7 cellular contexts compared by ENCODE assay signal in genomic region chr1:148081205-148081604, GRCh38.
DNase-seq lines count a peak whose midpoint lies in the region; ATAC-seq, FAIRE-seq and TF ChIP-seq lines count a peak whose summit lies in the region.
"Not testable (repeated sequence)": the region's sequence is repeated elsewhere in the genome, so short reads cannot be mapped to it uniquely, and the experiment has no call there.

No MANE protein-coding gene starts in this region.

- peak; percentile 80 for FAIRE-seq in TTC549 (lab: Jason Lieb, UNC)
- peak; percentile 53 for FAIRE-seq in kidney (lab: Jason Lieb, UNC)

- H3K4me3 ChIP-seq in GM23338; body of pancreas; kidney (ENCODE audit: low read length in 2 of 2): not testable (repeated sequence)

- H3K9me3 Mint-ChIP-seq in GM23338: not testable (repeated sequence)

- not testable (repeated sequence) for H3K27ac Mint-ChIP-seq in GM23338

- H3K27me3 Mint-ChIP-seq in GM23338 (ENCODE audit: insufficient read depth, low read depth, poor library complexity): not testable (repeated sequence)

- DNase-seq in GM23338 (ENCODE audit: low spot score); body of pancreas; kidney; omental fat pad (ENCODE audit: low spot score): not testable (repeated sequence)

- intact Hi-C loops in body of pancreas (cut with DNase I); kidney (cut with DNase I): not testable (repeated sequence)

- not testable (repeated sequence) for H3K9me2 ChIP-seq in GM23338 (ENCODE audit: insufficient read depth)

- not testable (repeated sequence) for TF ChIP-seq POLR2A in body of pancreas (IDR thresholded peaks at IDR 0.05)

- ATAC-seq in GM18517 (IDR thresholded peaks at IDR 0.05; ENCODE audit: unreplicated experiment) (peak; percentile 69), GM23338 (peak; percentile 34), HG03159 (IDR thresholded peaks at IDR 0.05; ENCODE audit: unreplicated experiment) (peak; percentile 60), body of pancreas (peak; percentile 71), omental fat pad (ENCODE audit: low FRiP score) (peak; percentile 91)

- H3K27me3 ChIP-seq in GM23338 (ENCODE audit: insufficient read depth); body of pancreas: not testable (repeated sequence)

- not testable (repeated sequence) for H3K4me2 ChIP-seq in GM23338

- H3K79me2 ChIP-seq in GM23338 (replicated peaks; ENCODE audit: insufficient read depth): not testable (repeated sequence)

- not testable (repeated sequence) for H3K36me3 Mint-ChIP-seq in GM23338 (ENCODE audit: low read depth)

- H3K27ac ChIP-seq in GM23338 (ENCODE audit: low read depth); body of pancreas; kidney (ENCODE audit: low read depth in 2 of 2, low read length in 2 of 2): not testable (repeated sequence)

- H2AFZ ChIP-seq in GM23338: not testable (repeated sequence)

- not testable (repeated sequence) for H3K9ac ChIP-seq in kidney (ENCODE audit: low read length in 2 of 2)

- H3F3A ChIP-seq in GM23338 (replicated peaks; ENCODE audit: low read depth): not testable (repeated sequence)

- H3K4me1 ChIP-seq in GM23338 (ENCODE audit: insufficient read depth); body of pancreas; kidney (ENCODE audit: control insufficient read depth in 1 of 2, insufficient read depth in 1 of 2, low read depth in 1 of 2, low read length in 2 of 2): not testable (repeated sequence)

- WGBS in body of pancreas, 2 donors: no CpG with 5 or more reads among the region's 1 CpG

- H3K9me3 ChIP-seq in body of pancreas; kidney (ENCODE audit: control insufficient read depth in 1 of 2, low read length in 2 of 2): not testable (repeated sequence)

- not testable (repeated sequence) for H4K20me1 ChIP-seq in GM23338 (replicated peaks; ENCODE audit: insufficient read depth)

- not testable (repeated sequence) for H3K36me3 ChIP-seq in GM23338 (ENCODE audit: insufficient read depth); body of pancreas (replicated peaks in 1 of 2; ENCODE audit: insufficient read depth in 1 of 2, low read depth in 2 of 2); kidney (ENCODE audit: control insufficient read depth in 1 of 2, insufficient read depth in 2 of 2, low read length in 2 of 2)

- H3K4me1 Mint-ChIP-seq in GM23338: not testable (repeated sequence)

- not testable (repeated sequence) for H3K4me3 Mint-ChIP-seq in GM23338

- TF ChIP-seq CTCF in GM23338 (conservative IDR thresholded peaks at IDR 0.05; ENCODE audit: low read depth in 2 of 2); body of pancreas (IDR thresholded peaks at IDR 0.05); kidney (IDR thresholded peaks at IDR 0.05; ENCODE audit: borderline replicate concordance, extremely low read depth, insufficient read depth); omental fat pad (IDR thresholded peaks at IDR 0.05): not testable (repeated sequence)

Comparison
In these comparisons a context has a peak if more than half of its experiments do, and no peak if none do; other contexts are left out.
1. ATAC-seq: peak in every context shown above with its lines; median percentile 91 in omental fat pad; 71 in body of pancreas; 69 in GM18517; 60 in HG03159; 34 in GM23338.